ENCODE assay signal across 11 cellular contexts in the genomic region with DNA sequence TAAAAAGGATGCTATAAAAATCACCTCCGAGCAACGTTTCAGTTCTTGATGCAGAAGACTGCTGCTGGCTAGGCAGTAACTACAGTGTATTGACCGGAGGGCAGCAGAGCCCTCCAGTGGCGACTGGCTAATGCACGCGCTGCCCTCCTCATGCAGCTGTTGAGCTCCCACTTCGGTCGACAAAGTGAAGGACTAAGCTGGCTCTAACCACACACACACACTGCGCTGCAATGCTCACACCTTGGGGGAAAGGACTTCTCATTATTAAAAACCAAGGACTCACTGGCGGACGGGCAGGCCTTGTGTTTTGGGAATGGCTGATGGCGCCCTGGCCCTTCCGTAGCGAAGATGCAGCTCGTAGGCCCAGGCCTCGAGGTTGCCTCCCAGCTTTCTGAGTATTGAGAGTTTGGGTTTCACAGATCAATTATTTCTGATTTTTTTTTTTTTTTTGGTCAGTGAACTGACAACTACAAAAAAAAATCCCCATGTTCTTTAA.
DNase-seq lines count a peak whose midpoint lies in the region; ATAC-seq, FAIRE-seq and TF ChIP-seq lines count a peak whose summit lies in the region.
"Had no signal": no experiment of that assay in that cellular context is flagged by ENCODE, and none has a peak within 500 bp of the region (broad histone marks: within the 10 kb centered on the region; RNA-seq: fewer than 3 reads in every experiment).

No MANE protein-coding gene starts in this region.

- H3K27ac ChIP-seq in C4-2B (no peak overlapping the region), stomach (no peak overlapping the region)
- H3K27ac ChIP-seq: neutrophil had no signal

- peaks cover 53 to 100% (median 100%) of the 10 kb centered on the region in 4 donors for H3K36me3 ChIP-seq in stomach

- no peak for TF ChIP-seq EP300 in stomach (IDR thresholded peaks at IDR 0.05)

- peak; percentile 61 for TF ChIP-seq CTCF in C4-2B (conservative IDR thresholded peaks at IDR 0.05)
- peak; percentile 46 for TF ChIP-seq CTCF in astrocyte of the cerebellum (IDR thresholded peaks at IDR 0.05; ENCODE audit: low read depth, low read length, missing control alignments)
- TF ChIP-seq CTCF in CD14-positive monocyte (IDR thresholded peaks at IDR 0.05): no peak
- TF ChIP-seq CTCF in stomach (IDR thresholded peaks at IDR 0.05): peak in 3 of 7 experiments; percentile 17 to 18 (median 17)

- WGBS in stomach, 5 donors: 73 to 81% (median 76%) methylated on average over 16 of the region's 16 CpGs

- no peak overlapping the region for H3K27ac Mint-ChIP-seq in CD14-positive monocyte

- peaks cover 0 to 3% (median 0%) of the 10 kb centered on the region in 3 donors for H3K27me3 Mint-ChIP-seq in CD14-positive monocyte (ENCODE audit: low read depth in 3 of 3)

- H3K9me3 Mint-ChIP-seq in CD14-positive monocyte: peaks cover 0 to 2% (median 0%) of the 10 kb centered on the region in 7 donors

- H3K27me3 ChIP-seq in stomach: no peaks in the 10 kb centered on the region
- H3K27me3 ChIP-seq: neutrophil had no signal

- H3K4me1 ChIP-seq in stomach: no peaks in the 10 kb centered on the region

- no peak overlapping the region for H3K4me3 Mint-ChIP-seq in CD14-positive monocyte

- no peaks in the 10 kb centered on the region for H3K9me3 ChIP-seq in stomach
- H3K9me3 ChIP-seq: neutrophil had no signal

- H3K36me3 Mint-ChIP-seq in CD14-positive monocyte: peaks cover 80 to 95% of the 10 kb centered on the region in 2 donors

- intact Hi-C loops in CD14-positive monocyte (cut with micrococcal nuclease) (loop anchor here in 1 of 2 donors (5.0 kb wide), 1 partner anchor 293 kb away; no protein-coding TSS in a partner anchor), stomach (cut with DNase I; ENCODE audit: low total_unique reads) (no loop called here)

- ATAC-seq in GM18502 (IDR thresholded peaks at IDR 0.05; ENCODE audit: poor library complexity, unreplicated experiment): no peak

- TF ChIP-seq POLR2A in stomach (IDR thresholded peaks at IDR 0.05): no peak

- in situ Hi-C loops in astrocyte of the cerebellum (cut with HindIII; ENCODE audit: low sequenced_read_pairs): loop anchor here (10.0 kb wide), 1 partner anchor 56 kb away; no protein-coding TSS in a partner anchor

- no peak for FAIRE-seq in HTR-8/SVneo (lab: Jason Lieb, UNC)
- FAIRE-seq: colon, GM12892 had no signal

- peaks cover 4% of the 10 kb centered on the region for H3K4me1 Mint-ChIP-seq in CD14-positive monocyte

- DNase-seq in HTR-8/SVneo (ENCODE audit: insufficient read length, low spot score) (peak; percentile 34), astrocyte of the cerebellum (ENCODE audit: low read depth) (no peak), kidney glomerular epithelial cell (lab: John Stamatoyannopoulos, UW) (peak; percentile 1), CD14-positive monocyte (ENCODE audit: low spot score) (no peak), stomach (no peak), DMS153 (lab: John Stamatoyannopoulos, UW) (no peak)

- H3K4me3 ChIP-seq in astrocyte of the cerebellum (ENCODE audit: low read depth, low read length) (no peak overlapping the region), stomach (no peak overlapping the region)

Comparison
In these comparisons a context has a peak if more than half of its experiments do, and no peak if none do; other contexts are left out.
1. DNase-seq: peak in HTR-8/SVneo (single experiment) and kidney glomerular epithelial cell (single experiment); none in astrocyte of the cerebellum (single experiment), CD14-positive monocyte (single experiment), stomach (single experiment) and DMS153 (single experiment).